15 cellular contexts compared by ENCODE assay signal in genomic region chr4:8153441-8153840, GRCh38. TPM values are rescaled to one million over a fixed set of nuclear protein-coding genes. Genes with fewer than 3 reads are reported as not detected.
A peak's percentile ranks its signal among the peaks of the same experiment; 100 is the strongest.
DNase-seq lines count a peak whose midpoint lies in the region; ATAC-seq and TF ChIP-seq lines count a peak whose summit lies in the region.
"Had no signal": no experiment of that assay in that cellular context is flagged by ENCODE, and none has a peak within 500 bp of the region (broad histone marks: within the 10 kb centered on the region; RNA-seq: fewer than 3 reads in every experiment).

No MANE protein-coding gene starts in this region.

- no peaks in the 10 kb centered on the region for H3K27me3 ChIP-seq in right atrium auricular region
- H3K27me3 ChIP-seq in osteoblast (ENCODE audit: insufficient read depth, low read length): peaks cover 39% of the 10 kb centered on the region
- no peaks in the 10 kb centered on the region for H3K27me3 ChIP-seq in gastrocnemius medialis

- TF ChIP-seq POLR2A in gastrocnemius medialis (IDR thresholded peaks at IDR 0.05): no peak

- H3K79me2 ChIP-seq in osteoblast (ENCODE audit: insufficient read depth, low read length): no peaks in the 10 kb centered on the region

- H3K36me3 ChIP-seq in right atrium auricular region (no peaks in the 10 kb centered on the region), osteoblast (ENCODE audit: insufficient read depth, low read length) (no peaks in the 10 kb centered on the region), gastrocnemius medialis (peaks cover 0 to 7% of the 10 kb centered on the region in 2 donors)
- H3K36me3 ChIP-seq: HAP-1 had no signal

- no peak overlapping the region for H3K27ac ChIP-seq in right atrium auricular region
- no peak overlapping the region for H3K27ac ChIP-seq in osteoblast (ENCODE audit: low read depth, low read length)
- H3K27ac ChIP-seq in gastrocnemius medialis: peak overlapping the region; percentile 89 to 99 (median 94)

- TF ChIP-seq CTCF in right atrium auricular region (IDR thresholded peaks at IDR 0.05): no peak
- TF ChIP-seq CTCF in osteoblast (IDR thresholded peaks at IDR 0.05; ENCODE audit: extremely low read depth, low read depth, low read length): no peak
- TF ChIP-seq CTCF in gastrocnemius medialis (IDR thresholded peaks at IDR 0.05 in 4 of 5, conservative IDR thresholded peaks at IDR 0.05 in 1 of 5): no peak

- peak; percentile 18 for DNase-seq in left ventricle myocardium superior
- no peak for DNase-seq in right atrium auricular region (ENCODE audit: low spot score)
- DNase-seq in osteoblast (ENCODE audit: insufficient read length, low spot score, missing footprints): peak; percentile 37
- no peak for DNase-seq in gastrocnemius medialis
- no peak for DNase-seq in hippocampal formation (lab: John Stamatoyannopoulos, UW)
- DNase-seq: C1 segment of cervical spinal cord; Calu3; CD4-positive, alpha-beta memory T cell; COR-L47; DMS153; DND-41; GOT3; HFFc6 had no signal

- H3K4me3 ChIP-seq in right atrium auricular region (no peak overlapping the region), osteoblast (ENCODE audit: insufficient read depth, low read length) (no peak overlapping the region), gastrocnemius medialis (no peak overlapping the region)
- H3K4me3 ChIP-seq: HAP-1 had no signal

- no peak overlapping the region for H3K4me2 ChIP-seq in osteoblast (ENCODE audit: insufficient read depth, low read length)

- ATAC-seq in left ventricle myocardium superior: no peak
- ATAC-seq in gastrocnemius medialis: no peak
- ATAC-seq in HG02870 (IDR thresholded peaks at IDR 0.05; ENCODE audit: unreplicated experiment): no peak

- in situ Hi-C loops in gastrocnemius medialis (cut with MboI; ENCODE audit: low sequenced_read_pairs in 4 of 4): no loop called here

- intact Hi-C loops in left ventricle myocardium superior (cut with micrococcal nuclease) (no loop called here), gastrocnemius medialis (cut with DNase I; ENCODE audit: low total_unique reads) (no loop called here)

- no peaks in the 10 kb centered on the region for H4K20me1 ChIP-seq in osteoblast (ENCODE audit: insufficient read depth, low read length)

- no peak overlapping the region for H2AFZ ChIP-seq in osteoblast (ENCODE audit: low read length)

- H3K9me3 ChIP-seq in right atrium auricular region (no peaks in the 10 kb centered on the region), osteoblast (ENCODE audit: low read depth, low read length) (no peaks in the 10 kb centered on the region), gastrocnemius medialis (no peaks in the 10 kb centered on the region)
- H3K9me3 ChIP-seq: HAP-1 had no signal

- H3K4me1 ChIP-seq in right atrium auricular region: peaks cover 0 to 23% of the 10 kb centered on the region in 2 donors
- peaks cover 4% of the 10 kb centered on the region for H3K4me1 ChIP-seq in osteoblast (ENCODE audit: insufficient read depth, low read length)
- peaks cover 38 to 39% of the 10 kb centered on the region in 2 donors for H3K4me1 ChIP-seq in gastrocnemius medialis

RNA-seq across cellular contexts. Expression of gene ABLIM2, which starts 5.2 kb away (rescaled TPM):
- total RNA-seq in left ventricle myocardium superior (28.3 TPM), right atrium auricular region (10 to 100 TPM in 1 of 2 donors, 1 to 10 TPM in 1; 5.7 to 11.2 TPM), osteoblast (0.29 and 0.36 TPM in 2 replicates), gastrocnemius medialis (100 to 1,000 TPM; 177 to 281 (median 244) TPM)

RNA-seq across cellular contexts. Expression of gene SH3TC1, which starts 45.6 kb away (rescaled TPM):
- 8.7 TPM for total RNA-seq in left ventricle myocardium superior
- total RNA-seq in right atrium auricular region: 10 to 100 TPM in 1 of 2 donors, 1 to 10 TPM in 1; 8.9 to 13.9 TPM
- total RNA-seq in osteoblast: 3.5 and 3.6 TPM in 2 replicates
- total RNA-seq in gastrocnemius medialis: 1 to 10 TPM; 2.9 to 8.5 (median 5.8) TPM

Comparison
In these comparisons a context has a peak if more than half of its experiments do, and no peak if none do; other contexts are left out.
1. DNase-seq: peak in left ventricle myocardium superior (single experiment) and osteoblast (single experiment); none in right atrium auricular region (single experiment), gastrocnemius medialis (0 of 2) and hippocampal formation (0 of 2).
2. H3K27ac ChIP-seq: peak in gastrocnemius medialis (4 of 4); none in right atrium auricular region (0 of 2) and osteoblast (single experiment).